ENCODE assay signal across 1 cellular context in genomic region chr1:20733361-20733975, GRCh38.
TF ChIP-seq lines count a peak whose summit lies in the region.

No MANE protein-coding gene starts in this region.

TF ChIP-seq in K562, 482 proteins besides CTCF, POLR2A, EP300 and RAD21 (continued from another document and continues in another):
- TF ChIP-seq SMAD3 (CRISPR knock-in tag; conservative IDR thresholded peaks at IDR 0.05): 0 out of 2 replicates have a peak, but pooled peaks have one; percentile 33
- no peak for TF ChIP-seq CHD7 (IDR thresholded peaks at IDR 0.05; ENCODE audit: low read depth, low read length)
- TF ChIP-seq TRIM28 (IDR thresholded peaks at IDR 0.05): no peak
- 0 out of 2 replicates have a peak, but pooled peaks have one; percentile 5 for TF ChIP-seq ZNF583 (CRISPR knock-in tag; IDR thresholded peaks at IDR 0.05)
- TF ChIP-seq FOXP1 (CRISPR knock-in tag; IDR thresholded peaks at IDR 0.05): no peak
- TF ChIP-seq CBX2 (IDR thresholded peaks at IDR 0.05; ENCODE audit: insufficient read depth, low read length, poor library complexity, severe bottlenecking): no peak
- no peak for TF ChIP-seq MAFG (tag; conservative IDR thresholded peaks at IDR 0.05)
- no peak for TF ChIP-seq RBM39 (optimal IDR thresholded peaks at IDR 0.05; ENCODE audit: low read depth, low read length)
- peak; percentile 69; the same call in 1 of the 2 replicates for TF ChIP-seq PKNOX1 (IDR thresholded peaks at IDR 0.05)
- TF ChIP-seq ZNF407 (IDR thresholded peaks at IDR 0.05; ENCODE audit: low read depth): no peak
- TF ChIP-seq DMBX1 (CRISPR knock-in tag; IDR thresholded peaks at IDR 0.05; ENCODE audit: borderline replicate concordance): no peak
- TF ChIP-seq MAZ (CRISPR knock-in tag; conservative IDR thresholded peaks at IDR 0.05 in 1 of 2, IDR thresholded peaks at IDR 0.05 in 1 of 2): no peak
- no peak for TF ChIP-seq ZNF717 (CRISPR knock-in tag; IDR thresholded peaks at IDR 0.05)
- 0 out of 2 replicates have a peak, but pooled peaks have one; percentile 0 for TF ChIP-seq TFE3 (CRISPR knock-in tag; IDR thresholded peaks at IDR 0.05)
- peak; percentile 76; the same call in 1 of the 2 replicates for TF ChIP-seq ZNF395 (CRISPR knock-in tag; IDR thresholded peaks at IDR 0.05)
- TF ChIP-seq FOSL1 (tag; conservative IDR thresholded peaks at IDR 0.05): peak; percentile 89
- TF ChIP-seq ZNF740 (CRISPR knock-in tag; IDR thresholded peaks at IDR 0.05): no peak
- no peak for TF ChIP-seq ZNF740 (tag; IDR thresholded peaks at IDR 0.05)
